ENCODE assay signal across 8 cellular contexts in genomic region chr11:125429174-125429707, GRCh38.
A peak's percentile ranks its signal among the peaks of the same experiment; 100 is the strongest.
DNase-seq lines count a peak whose midpoint lies in the region; ATAC-seq and TF ChIP-seq lines count a peak whose summit lies in the region.

No MANE protein-coding gene starts in this region.

- DNase-seq in Calu3 (peak; percentile 61), H7 (peak; percentile 90), NCI-H748 (lab: John Stamatoyannopoulos, UW; ENCODE audit: unreplicated experiment) (peak; percentile 59), germinal center (ENCODE audit: low spot score) (peak; percentile 71), posterior vena cava (ENCODE audit: low spot score) (peak; percentile 81)
- DNase-seq in activated T-cell treated with anti-CD3 and anti-CD28 coated beads, Interleukin-2, amount 50 U/mL, for 72 hours, result peak; percentile 55 to 57

- peaks cover 42% of the 10 kb centered on the region for H3K27me3 Mint-ChIP-seq in Calu3 (ENCODE audit: unreplicated experiment)
- H3K27me3 Mint-ChIP-seq in activated T-cell treated with anti-CD3 and anti-CD28 coated beads, Interleukin-2, amount 50 U/mL, for 72 hours (ENCODE audit: low read depth), result peaks cover 42% of the 10 kb centered on the region

- H3K36me3 Mint-ChIP-seq in Calu3 (ENCODE audit: insufficient read depth, unreplicated experiment), result no peaks in the 10 kb centered on the region
- no peaks in the 10 kb centered on the region for H3K36me3 Mint-ChIP-seq in activated T-cell treated with anti-CD3 and anti-CD28 coated beads, Interleukin-2, amount 50 U/mL, for 72 hours (ENCODE audit: insufficient read depth in 2 of 2)

- peak; percentile 38 for TF ChIP-seq CTCF in Calu3 (IDR thresholded peaks at IDR 0.05; ENCODE audit: unreplicated experiment)

- no peak overlapping the region for H3K4me3 Mint-ChIP-seq in Calu3 (ENCODE audit: low read depth, unreplicated experiment)
- no peak overlapping the region for H3K4me3 Mint-ChIP-seq in activated T-cell treated with anti-CD3 and anti-CD28 coated beads, Interleukin-2, amount 50 U/mL, for 72 hours

- H3K9me3 Mint-ChIP-seq in Calu3 (ENCODE audit: low read depth, unreplicated experiment), result no peaks in the 10 kb centered on the region
- no peaks in the 10 kb centered on the region for H3K9me3 Mint-ChIP-seq in activated T-cell treated with anti-CD3 and anti-CD28 coated beads, Interleukin-2, amount 50 U/mL, for 72 hours

- H3K4me3 ChIP-seq in H7 (ENCODE audit: insufficient read depth, low read depth, low read length), result no peak overlapping the region

- CTCF ChIA-PET in Calu3 (lab: Charles Lee), result interaction anchor here (0.6 to 1.3 kb wide), 4 partner anchors 19 to 338 kb away, joined by 3 to 4 read pairs (median 3); no protein-coding TSS in a partner anchor

- H3K36me3 ChIP-seq in H7 (replicated peaks; ENCODE audit: control insufficient read depth, insufficient read depth, low read length), result no peaks in the 10 kb centered on the region

- no peak overlapping the region for H3K27ac Mint-ChIP-seq in Calu3 (ENCODE audit: unreplicated experiment)
- H3K27ac Mint-ChIP-seq in activated T-cell treated with anti-CD3 and anti-CD28 coated beads, Interleukin-2, amount 50 U/mL, for 72 hours, result no peak overlapping the region

- H3K27me3 ChIP-seq in H7 (ENCODE audit: control insufficient read depth, insufficient read depth, low read length), result no peaks in the 10 kb centered on the region

- intact Hi-C loops in Calu3 (cut with micrococcal nuclease; ENCODE audit: unreplicated experiment), result loop anchor here (5.0 kb wide), 1 partner anchor 467 kb away; no protein-coding TSS in a partner anchor
- intact Hi-C loops in posterior vena cava (cut with DNase I), result no loop called here

- no peaks in the 10 kb centered on the region for H3K4me1 Mint-ChIP-seq in Calu3 (ENCODE audit: low read depth, unreplicated experiment)
- H3K4me1 Mint-ChIP-seq in activated T-cell treated with anti-CD3 and anti-CD28 coated beads, Interleukin-2, amount 50 U/mL, for 72 hours (ENCODE audit: low read depth), result no peaks in the 10 kb centered on the region

- no TSS peak for BruUV-seq in Calu3 (replicated peaks; lab: Mats Ljungman, UMichigan)

- peak; percentile 47 to 51 for ATAC-seq in activated T-cell treated with anti-CD3 and anti-CD28 coated beads, Interleukin-2, amount 50 U/mL, for 72 hours (replicated peaks in 1 of 2)
- no peak for ATAC-seq in GM21528 (IDR thresholded peaks at IDR 0.05; ENCODE audit: low FRiP score, unreplicated experiment)
- no peak for ATAC-seq in GM19035 (IDR thresholded peaks at IDR 0.05; ENCODE audit: unreplicated experiment)

Comparison
In these comparisons a context has a peak if more than half of its experiments do, and no peak if none do; other contexts are left out.
1. ATAC-seq: peak in activated T-cell treated with anti-CD3 and anti-CD28 coated beads, Interleukin-2, amount 50 U/mL, for 72 hours (2 of 2); none in GM21528 (single experiment) and GM19035 (single experiment).
2. Peak in every context shown above with its lines, with median percentiles within 50 percentile points of each other: DNase-seq.